In the genomic region with DNA sequence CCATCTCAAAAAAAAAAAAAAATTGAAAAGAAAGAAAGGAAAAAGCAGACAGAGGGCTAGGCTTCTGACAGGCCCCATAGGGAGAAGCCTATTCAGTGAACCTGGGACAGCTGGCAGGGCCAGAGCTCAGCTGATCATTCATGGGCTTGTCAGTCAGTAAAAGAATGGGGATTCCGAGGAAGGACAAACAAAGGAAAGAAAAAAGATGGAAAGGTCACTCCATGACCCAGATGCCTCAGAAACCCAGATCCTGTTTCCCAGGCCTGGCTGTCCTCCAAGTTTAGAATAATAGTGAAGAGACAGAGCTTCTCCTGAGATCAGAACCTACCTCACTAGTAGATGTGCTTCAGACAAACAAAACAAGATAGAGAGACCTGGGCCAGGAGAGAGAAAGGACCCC, we compare ENCODE assay signal across 18 cellular contexts. TPM values are rescaled to one million over a fixed set of nuclear protein-coding genes. Genes with fewer than 3 reads are reported as not detected.
DNase-seq lines count a peak whose midpoint lies in the region; ATAC-seq, FAIRE-seq and TF ChIP-seq lines count a peak whose summit lies in the region.
"Had no signal": no experiment of that assay in that cellular context is flagged by ENCODE, and none has a peak within 500 bp of the region (broad histone marks: within the 10 kb centered on the region; RNA-seq: fewer than 3 reads in every experiment).

No MANE protein-coding gene starts in this region.

- no peaks in the 10 kb centered on the region for H4K20me1 ChIP-seq in H1 (replicated peaks in 1 of 2; ENCODE audit: control insufficient read depth in 1 of 2, insufficient read depth in 2 of 2, low read length in 2 of 2)

- H3K4me1 ChIP-seq in H1 (replicated peaks in 1 of 4; ENCODE audit: control insufficient read depth in 3 of 4, insufficient read depth in 4 of 4, low read length in 3 of 4), result no peaks in the 10 kb centered on the region
- H3K4me1 ChIP-seq: SJSA1, tibial artery had no signal

- no peak overlapping the region for H3K23ac ChIP-seq in H1 (ENCODE audit: insufficient read length)

- H3K23me2 ChIP-seq in H1 (ENCODE audit: low read depth, low read length), result no peaks in the 10 kb centered on the region

- TF ChIP-seq CTCF in H1 (IDR thresholded peaks at IDR 0.05; ENCODE audit: control extremely low read depth in 1 of 3, insufficient read depth in 1 of 3, low read depth in 1 of 3, low read length in 3 of 3), result no peak

- H3K56ac ChIP-seq in H1 (replicated peaks; ENCODE audit: insufficient read length, low read depth, low read length), result no peak overlapping the region

- no peak overlapping the region for H2BK20ac ChIP-seq in H1 (ENCODE audit: low read length)

- DNase-seq in NCI-H146 (lab: John Stamatoyannopoulos, UW) (peak; percentile 89), NCI-H2227 treated with DMSO at 0.1 percent for 48 hours (lab: John Stamatoyannopoulos, UW) (peak; percentile 16), H1 (ENCODE audit: low read depth in 1 of 2, low spot score in 2 of 2) (no peak), retina (peak; percentile 62), SIG-M5 treated with dmso at 0.1 percent for 504 hours (lab: John Stamatoyannopoulos, UW; ENCODE audit: unreplicated experiment) (no peak)
- no peak for DNase-seq in stimulated activated naive B cell treated with anti-CD40 and anti-IgM and Interleukin-4, amounts not matched to agents 10 μg/mL and 1 μg/mL and 100 μg/mL, for 72 hours
- DNase-seq: activated CD4-positive, CD25-positive, alpha-beta regulatory T cell treated with anti-CD3 and anti-CD28 coated beads, Interleukin-2, amount 50 U/mL, for 72 hours; activated naive CD8-positive, alpha-beta T cell treated with anti-CD3 and anti-CD28 coated beads for 36 hours; CD8-positive, alpha-beta memory T cell; naive B cell; NCI-H1436; NCI-H524 treated with DMSO at 0.1 percent for 48 hours; PC-9; stimulated activated naive CD4-positive, alpha-beta T cell; tibial artery had no signal

- H2BK12ac ChIP-seq in H1 (ENCODE audit: low read depth, low read length), result no peak overlapping the region

- H3K4me2 ChIP-seq in H1 (ENCODE audit: insufficient read depth in 1 of 2, low read depth in 2 of 2, low read length in 2 of 2), result no peak overlapping the region; a peak in 1 of 4 replicates
- H3K4me2 ChIP-seq: PC-9 had no signal

- no peak overlapping the region for H4K8ac ChIP-seq in H1 (ENCODE audit: extremely low read depth, insufficient read depth, low read length)

- H3K14ac ChIP-seq in H1 (ENCODE audit: insufficient read length), result no peak overlapping the region

- no peak for ATAC-seq in stimulated activated naive B cell treated with anti-CD40 and anti-IgM and Interleukin-4, amounts not matched to agents 10 μg/mL and 1 μg/mL and 100 μg/mL, for 72 hours (replicated peaks)
- no peak for ATAC-seq in HG03571 (IDR thresholded peaks at IDR 0.05; ENCODE audit: unreplicated experiment)

- H2BK120ac ChIP-seq in H1 (replicated peaks; ENCODE audit: low read depth, low read length), result no peak overlapping the region

- H3K27me3 Mint-ChIP-seq in stimulated activated naive B cell treated with anti-CD40 and anti-IgM and Interleukin-4, amounts not matched to agents 10 μg/mL and 1 μg/mL and 100 μg/mL, for 72 hours, result peaks cover 8 to 15% of the 10 kb centered on the region in 2 donors

- no peak overlapping the region for H3K18ac ChIP-seq in H1 (ENCODE audit: extremely low read depth, low read length)

- H3K4me1 Mint-ChIP-seq in stimulated activated naive B cell treated with anti-CD40 and anti-IgM and Interleukin-4, amounts not matched to agents 10 μg/mL and 1 μg/mL and 100 μg/mL, for 72 hours, result peaks cover 2 to 5% of the 10 kb centered on the region in 2 donors
- H3K4me1 Mint-ChIP-seq: CD8-positive, alpha-beta memory T cell; naive B cell had no signal

- H3K36me3 ChIP-seq in H1 (ENCODE audit: control insufficient read depth in 2 of 4, insufficient read depth in 4 of 4, low read length in 3 of 4), result no peaks in the 10 kb centered on the region
- H3K36me3 ChIP-seq: SJSA1, tibial artery had no signal

- H3K27ac ChIP-seq in H1 (ENCODE audit: low read depth, low read length), result no peak overlapping the region
- H3K27ac ChIP-seq: PC-9, SJSA1, tibial artery had no signal

- H3K27ac Mint-ChIP-seq in stimulated activated naive B cell treated with anti-CD40 and anti-IgM and Interleukin-4, amounts not matched to agents 10 μg/mL and 1 μg/mL and 100 μg/mL, for 72 hours, result no peak overlapping the region
- H3K27ac Mint-ChIP-seq: activated naive CD8-positive, alpha-beta T cell treated with anti-CD3 and anti-CD28 coated beads for 36 hours; CD8-positive, alpha-beta memory T cell had no signal

- H3K9me3 ChIP-seq in H1 (ENCODE audit: insufficient read depth in 2 of 2, low read depth in 1 of 2, low read length in 1 of 2), result no peaks in the 10 kb centered on the region
- H3K9me3 ChIP-seq: SJSA1, tibial artery had no signal

- no peaks in the 10 kb centered on the region for H3K79me1 ChIP-seq in H1 (ENCODE audit: low read depth, low read length)

- no peak overlapping the region for H4K91ac ChIP-seq in H1 (replicated peaks; ENCODE audit: insufficient read length, low read length)

- H3K4ac ChIP-seq in H1 (replicated peaks; ENCODE audit: insufficient read length, low read depth, low read length), result no peak overlapping the region

- no peaks in the 10 kb centered on the region for H3K36me3 Mint-ChIP-seq in stimulated activated naive B cell treated with anti-CD40 and anti-IgM and Interleukin-4, amounts not matched to agents 10 μg/mL and 1 μg/mL and 100 μg/mL, for 72 hours
- H3K36me3 Mint-ChIP-seq: activated naive CD8-positive, alpha-beta T cell treated with anti-CD3 and anti-CD28 coated beads for 36 hours; CD8-positive, alpha-beta memory T cell; naive B cell had no signal

- H4K5ac ChIP-seq in H1 (ENCODE audit: insufficient read length, low read depth, low read length), result no peak overlapping the region

- H3K79me2 ChIP-seq in H1 (ENCODE audit: control insufficient read depth in 1 of 2, insufficient read depth in 2 of 2, low read length in 2 of 2), result no peaks in the 10 kb centered on the region

- no peak overlapping the region for H2AK5ac ChIP-seq in H1 (ENCODE audit: low read depth, low read length)

- H3K4me3 ChIP-seq in H1 (ENCODE audit: extremely low read depth in 1 of 4, insufficient read depth in 2 of 4, low read depth in 3 of 4, low read length in 4 of 4), result no peak overlapping the region
- H3K4me3 ChIP-seq: PC-9, SJSA1, tibial artery had no signal

- H2BK15ac ChIP-seq in H1 (ENCODE audit: low read length), result no peak overlapping the region

- FAIRE-seq in H1 (lab: Jason Lieb, UNC), result no peak
- FAIRE-seq: keratinocyte had no signal

- no peaks in the 10 kb centered on the region for H3K27me3 ChIP-seq in H1 (replicated peaks in 1 of 4; ENCODE audit: control insufficient read depth in 3 of 4, extremely low read depth in 1 of 4, insufficient read depth in 3 of 4, low read length in 3 of 4)

- CTCF ChIA-PET in H1 (lab: Charles Lee; ENCODE audit: partially characterized antibody), result interaction anchor here (0.6 to 9.3 kb wide), 17 partner anchors 9 to 414 kb away, joined by 3 to 98 read pairs (median 4); no protein-coding TSS in a partner anchor

- no peak for TF ChIP-seq EP300 in H1 (IDR thresholded peaks at IDR 0.05; ENCODE audit: borderline replicate concordance in 1 of 2, low read depth in 2 of 2, low read length in 2 of 2)

- WGBS in H1 (ENCODE audit: extremely low coverage in 1 of 2, insufficient coverage in 1 of 2, insufficient read length in 1 of 2, insufficient replicate concordance in 2 of 2, low coverage in 1 of 2, low lambda C conversion rate in 2 of 2, missing lambda C conversion rate in 1 of 2), 2 experiments, result 46% methylated on average over 1 of the region's 1 CpG; no CpG with 5 or more reads in 1 of the 2 experiments

- no peak overlapping the region for H2AFZ ChIP-seq in H1 (ENCODE audit: low read length)
- H2AFZ ChIP-seq: PC-9 had no signal

- H3K9ac ChIP-seq in H1 (replicated peaks in 1 of 4; ENCODE audit: extremely low read depth in 1 of 4, low read depth in 3 of 4, low read length in 3 of 4), result no peak overlapping the region

- POLR2A ChIA-PET in H1 (lab: Charles Lee; ENCODE audit: partially characterized antibody), result no interaction called here

- no peak for TF ChIP-seq RAD21 in H1 (IDR thresholded peaks at IDR 0.05 in 1 of 2, conservative IDR thresholded peaks at IDR 0.05 in 1 of 2; ENCODE audit: low read depth in 2 of 2, low read length in 2 of 2)

- no peak overlapping the region for H3K4me3 Mint-ChIP-seq in stimulated activated naive B cell treated with anti-CD40 and anti-IgM and Interleukin-4, amounts not matched to agents 10 μg/mL and 1 μg/mL and 100 μg/mL, for 72 hours
- H3K4me3 Mint-ChIP-seq: activated naive CD8-positive, alpha-beta T cell treated with anti-CD3 and anti-CD28 coated beads for 36 hours; CD8-positive, alpha-beta memory T cell; naive B cell had no signal

- no peak overlapping the region for H2BK5ac ChIP-seq in H1 (ENCODE audit: low read depth, low read length)

- TF ChIP-seq POLR2A in H1 (IDR thresholded peaks at IDR 0.05; ENCODE audit: control extremely low read depth in 1 of 2, low read depth in 2 of 2, low read length in 2 of 2), result no peak

- H3K9me3 Mint-ChIP-seq in stimulated activated naive B cell treated with anti-CD40 and anti-IgM and Interleukin-4, amounts not matched to agents 10 μg/mL and 1 μg/mL and 100 μg/mL, for 72 hours, result no peaks in the 10 kb centered on the region
- H3K9me3 Mint-ChIP-seq: activated naive CD8-positive, alpha-beta T cell treated with anti-CD3 and anti-CD28 coated beads for 36 hours; CD8-positive, alpha-beta memory T cell; naive B cell had no signal

TF ChIP-seq in H1, 55 proteins besides CTCF, POLR2A, EP300 and RAD21:
- TF ChIP-seq SIN3A (conservative IDR thresholded peaks at IDR 0.05 in 1 of 2, IDR thresholded peaks at IDR 0.05 in 1 of 2; ENCODE audit: low read depth in 1 of 2, low read length in 2 of 2) (peak; percentile 92 to 95), CREB1 (IDR thresholded peaks at IDR 0.05) (no peak)

RNA-seq across cellular contexts. Expression of gene ASPHD2, which starts 34.3 kb away (rescaled TPM):
- 11.0 and 11.1 TPM in 2 replicates for total RNA-seq in H1 (2021; fragmentation: NEBNext Ultra II Directional; extraction: Animal tissue kit (Norgen Biotek cat#: 25700))
- polyA plus RNA-seq in H1 (2011; rRNA removed), result 7.2 and 8.1 TPM in 2 replicates
- 6.7 TPM for polyA plus RNA-seq in H1 (2011; cell fraction: cytosol; rRNA removed)
- polyA plus RNA-seq in H1 (2011; cell fraction: nucleus; rRNA removed), result 7.9 TPM
- 5.3 to 7.6 TPM (median 7.1 TPM) in 4 replicates for polyA plus RNA-seq in H1 (2012, experiment 1 of 2)
- 5.6 TPM for polyA plus RNA-seq in H1 (2012, experiment 2 of 2)
- 8.7 TPM for polyA plus RNA-seq in H1 (2013, experiment 1 of 2)
- polyA plus RNA-seq in H1 (2013, experiment 2 of 2), result 8.7 TPM
- 8.7 and 9.2 TPM in 2 replicates for polyA minus RNA-seq in H1 (2011; rRNA and poly(A)+ RNA removed)
- 6.6 TPM for polyA minus RNA-seq in H1 (2011; cell fraction: cytosol; rRNA and poly(A)+ RNA removed)
- 7.5 TPM for polyA minus RNA-seq in H1 (2011; cell fraction: nucleus; rRNA and poly(A)+ RNA removed)

Comparison
In these comparisons a context has a peak if more than half of its experiments do, and no peak if none do; other contexts are left out.
1. DNase-seq: peak in NCI-H146 (single experiment), NCI-H2227 treated with DMSO at 0.1 percent for 48 hours (single experiment) and retina (single experiment); none in H1 (0 of 2), stimulated activated naive B cell treated with anti-CD40 and anti-IgM and Interleukin-4, amounts not matched to agents 10 μg/mL and 1 μg/mL and 100 μg/mL, for 72 hours (single experiment) and SIG-M5 treated with dmso at 0.1 percent for 504 hours (single experiment).